ENCODE assay signal across 8 cellular contexts in the genomic region with DNA sequence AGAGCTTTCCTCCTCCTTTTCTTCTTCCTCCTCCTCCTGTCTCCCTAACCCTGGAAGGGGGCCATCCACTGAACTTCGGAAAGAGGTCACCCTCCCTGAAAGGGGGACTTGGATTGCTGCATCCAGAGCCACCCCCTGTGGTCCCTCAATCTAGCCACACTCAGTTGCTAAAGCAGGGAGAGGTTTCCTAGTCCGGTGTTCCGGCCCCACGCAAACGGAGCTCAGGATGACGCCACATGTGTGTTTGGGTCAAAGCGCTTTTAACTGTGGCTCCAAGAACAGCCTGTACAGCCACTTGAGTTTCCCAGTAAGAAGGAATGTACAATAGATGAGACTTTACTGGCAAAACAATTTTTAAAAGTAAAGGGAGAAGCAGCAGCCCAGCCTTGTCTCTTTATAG.
DNase-seq lines count a peak whose midpoint lies in the region; ATAC-seq, FAIRE-seq and TF ChIP-seq lines count a peak whose summit lies in the region.
"Not testable (repeated sequence)": the region's sequence is repeated elsewhere in the genome, so short reads cannot be mapped to it uniquely, and the experiment has no call there.

No MANE protein-coding gene starts in this region.

- intact Hi-C loops in esophagus squamous epithelium (cut with DNase I); heart left ventricle (cut with DNase I): not testable (repeated sequence)

- not testable (repeated sequence) for H3K36me3 ChIP-seq in esophagus squamous epithelium; heart left ventricle; rectal smooth muscle tissue (ENCODE audit: control insufficient read depth, insufficient read depth, low read length); thoracic aorta

- POLR2A ChIA-PET in A549 (lab: Yijun Ruan, JAX), result interaction anchor here (0.6 kb wide), 1 partner anchor 328 kb away, joined by 4 read pairs; no protein-coding TSS in a partner anchor

- WGBS in A549 (ENCODE audit: missing lambda C conversion rate), result 38% methylated on average over 6 of the region's 7 CpGs
- 50 to 60% methylated on average over 1 of the region's 7 CpGs for WGBS in esophagus squamous epithelium, 2 donors
- 69 to 83% (median 77%) methylated on average over 6 to 7 of the region's 7 CpGs for WGBS in heart left ventricle, 4 donors

- not testable (repeated sequence) for FAIRE-seq in A549 (lab: Jason Lieb, UNC)

- H3K9me3 ChIP-seq in A549, esophagus squamous epithelium, heart left ventricle, thoracic aorta: not testable (repeated sequence)

- not testable (repeated sequence) for TF ChIP-seq POLR2A in A549 (IDR thresholded peaks at IDR 0.05; ENCODE audit: low read length); esophagus squamous epithelium (IDR thresholded peaks at IDR 0.05); heart left ventricle (IDR thresholded peaks at IDR 0.05)

- H3K4me2 ChIP-seq in A549, result peak overlapping the region; percentile 72

- H3K4me1 ChIP-seq in A549 (peaks cover 36% of the 10 kb centered on the region), esophagus squamous epithelium (peaks cover 0 to 16% (median 0%) of the 10 kb centered on the region in 3 donors), thoracic aorta (ENCODE audit: control insufficient read depth in 1 of 2, low read depth in 2 of 2) (peaks cover 0 to 15% of the 10 kb centered on the region in 2 donors)
- H3K4me1 ChIP-seq in heart left ventricle; rectal smooth muscle tissue (ENCODE audit: control insufficient read depth, insufficient read depth, low read length): not testable (repeated sequence)

- not testable (repeated sequence) for H3K27me3 ChIP-seq in esophagus squamous epithelium; heart left ventricle; rectal smooth muscle tissue (ENCODE audit: control insufficient read depth, insufficient read depth, low read length); thoracic aorta (replicated peaks; ENCODE audit: insufficient read depth)

- not testable (repeated sequence) for TF ChIP-seq EP300 in A549 (IDR thresholded peaks at IDR 0.05)

- not testable (repeated sequence) for TF ChIP-seq CTCF in A549 (IDR thresholded peaks at IDR 0.05); esophagus squamous epithelium (IDR thresholded peaks at IDR 0.05); heart left ventricle (IDR thresholded peaks at IDR 0.05); thoracic aorta (IDR thresholded peaks at IDR 0.05)

- H3K27ac ChIP-seq in A549, result peak overlapping the region; percentile 92 to 95
- H3K27ac ChIP-seq in esophagus squamous epithelium, result peak overlapping the region; percentile 59 to 79 (median 76)
- H3K27ac ChIP-seq in heart left ventricle, result peak overlapping the region; percentile 9 to 69 (median 60)
- peak overlapping the region; percentile 73 for H3K27ac ChIP-seq in rectal smooth muscle tissue (ENCODE audit: low read depth, low read length)
- H3K27ac ChIP-seq in thoracic aorta, result not testable (repeated sequence)

- ATAC-seq in A549 (peak; percentile 16 to 22; a peak in 3 of 6 replicates), heart left ventricle (peak; percentile 76 to 87 (median 79)), left lobe of liver (peak; percentile 21)
- ATAC-seq in thoracic aorta (ENCODE audit: insufficient number of reproducible peaks, low FRiP score, low read depth), result not testable (repeated sequence)

- H3K9ac ChIP-seq in rectal smooth muscle tissue (ENCODE audit: low read length), result not testable (repeated sequence)

- not testable (repeated sequence) for H3K4me3 ChIP-seq in A549; esophagus squamous epithelium; rectal smooth muscle tissue (ENCODE audit: low read length)
- H3K4me3 ChIP-seq in heart left ventricle (peak overlapping the region in 3 of 12 donors; percentile 8 to 24 (median 11)), thoracic aorta (peak overlapping the region; percentile 55)

- not testable (repeated sequence) for TF ChIP-seq RAD21 in A549 (conservative IDR thresholded peaks at IDR 0.05 in 1 of 2, IDR thresholded peaks at IDR 0.05 in 1 of 2)

- CTCF ChIA-PET in A549 (lab: Yijun Ruan, JAX), result not testable (repeated sequence)

- DNase-seq in A549 (ENCODE audit: low read depth in 1 of 2, low spot score in 1 of 2) (peak in 1 of 2 experiments; percentile 48), RPMI7951 (ENCODE audit: low read depth) (peak; percentile 30), heart left ventricle (peak in 2 of 5 donors; percentile 41 to 52), left lobe of liver (ENCODE audit: low spot score) (peak; percentile 52), mucosa of gallbladder (ENCODE audit: low spot score) (peak; percentile 40)
- not testable (repeated sequence) for DNase-seq in esophagus squamous epithelium (lab: John Stamatoyannopoulos, UW); thoracic aorta (ENCODE audit: low spot score)
